In genomic region chr9:35842795-35843194, GRCh38 we compare ENCODE assay signal across 15 cellular contexts. TPM values are rescaled to one million over a fixed set of nuclear protein-coding genes. Genes with fewer than 3 reads are reported as not detected.
DNase-seq lines count a peak whose midpoint lies in the region; ATAC-seq and TF ChIP-seq lines count a peak whose summit lies in the region.
"Had no signal": no experiment of that assay in that cellular context is flagged by ENCODE, and none has a peak within 500 bp of the region (broad histone marks: within the 10 kb centered on the region; RNA-seq: fewer than 3 reads in every experiment).

No MANE protein-coding gene starts in this region.

- H3K27me3 ChIP-seq in upper lobe of left lung (no peaks in the 10 kb centered on the region), ovary (no peaks in the 10 kb centered on the region)

- H3K9me3 ChIP-seq in upper lobe of left lung (no peaks in the 10 kb centered on the region), ovary (no peaks in the 10 kb centered on the region)
- H3K9me3 ChIP-seq: neutrophil had no signal

- H3K27ac ChIP-seq in upper lobe of left lung: no peak overlapping the region
- no peak overlapping the region for H3K27ac ChIP-seq in ovary
- H3K27ac ChIP-seq: neutrophil had no signal

- peak overlapping the region; percentile 81 for H3K27ac Mint-ChIP-seq in memory B cell

- 54 to 76% methylated on average over 3 of the region's 3 CpGs for WGBS in upper lobe of left lung, 2 donors
- 93 to 95% (median 95%) methylated on average over 3 of the region's 3 CpGs for WGBS in ovary, 3 donors

- H3K4me3 ChIP-seq in upper lobe of left lung: no peak overlapping the region
- no peak overlapping the region for H3K4me3 ChIP-seq in ovary

- no peaks in the 10 kb centered on the region for H3K9me3 Mint-ChIP-seq in memory B cell

- peaks cover 2% of the 10 kb centered on the region for H3K36me3 Mint-ChIP-seq in memory B cell

- H3K27me3 Mint-ChIP-seq in memory B cell: no peaks in the 10 kb centered on the region

- intact Hi-C loops in ovary (cut with DNase I): no loop called here

- TF ChIP-seq EP300 in upper lobe of left lung (IDR thresholded peaks at IDR 0.05) (no peak), ovary (IDR thresholded peaks at IDR 0.05) (no peak)

- H3K4me1 Mint-ChIP-seq in memory B cell: peaks cover 44% of the 10 kb centered on the region

- H3K36me3 ChIP-seq in upper lobe of left lung (peaks cover 0 to 12% (median 0%) of the 10 kb centered on the region in 4 donors), ovary (no peaks in the 10 kb centered on the region)
- H3K36me3 ChIP-seq: neutrophil had no signal

- H3K4me3 Mint-ChIP-seq in memory B cell: no peak overlapping the region

- TF ChIP-seq CTCF in upper lobe of left lung (IDR thresholded peaks at IDR 0.05) (no peak), ovary (IDR thresholded peaks at IDR 0.05) (no peak)

- peaks cover 27 to 42% (median 28%) of the 10 kb centered on the region in 4 donors for H3K4me1 ChIP-seq in upper lobe of left lung
- H3K4me1 ChIP-seq in ovary (ENCODE audit: insufficient read depth): peaks cover 1% of the 10 kb centered on the region

- no peak for DNase-seq in memory B cell (ENCODE audit: low spot score in 2 of 2)
- no peak for DNase-seq in upper lobe of left lung
- no peak for DNase-seq in ovary
- DNase-seq in DMS53 (lab: John Stamatoyannopoulos, UW): no peak
- no peak for DNase-seq in pons (ENCODE audit: low spot score)
- DNase-seq: amygdala, Kasumi-1, NCI-H2171, T-helper 9 cell had no signal

- ATAC-seq in GM18520 (IDR thresholded peaks at IDR 0.05; ENCODE audit: unreplicated experiment) (peak; percentile 62), GM21529 (IDR thresholded peaks at IDR 0.05; ENCODE audit: unreplicated experiment) (peak; percentile 76), HG03159 (IDR thresholded peaks at IDR 0.05; ENCODE audit: unreplicated experiment) (peak; percentile 53), memory B cell (ENCODE audit: low read depth) (peak; percentile 27), upper lobe of left lung (ENCODE audit: low FRiP score in 2 of 2) (no peak)

- TF ChIP-seq POLR2A in upper lobe of left lung (IDR thresholded peaks at IDR 0.05) (no peak), ovary (IDR thresholded peaks at IDR 0.05) (no peak)

RNA-seq across cellular contexts. Expression of gene TMEM8B, which starts 13.8 kb away (rescaled TPM):
- total RNA-seq in upper lobe of left lung: 10 to 100 TPM in 3 of 6 donors, 1 to 10 TPM in 3; 6.5 to 21.0 (median 10.0) TPM
- 10 to 100 TPM; 11.2 to 42.8 (median 37.0) TPM for total RNA-seq in ovary
- polyA plus RNA-seq in ovary: 10 to 100 TPM; 17.2 to 20.6 TPM

RNA-seq across cellular contexts. Expression of gene FAM221B, which starts 14.3 kb away (rescaled TPM):
- total RNA-seq in upper lobe of left lung (under 1 TPM in 2 of 6 donors, not detected in 4; 0.10 to 0.15 TPM), ovary (not detected)
- polyA plus RNA-seq in ovary: not detected
- total RNA-seq: dermis microvascular lymphatic vessel endothelial cell, fibroblast of villous mesenchyme had no signal

RNA-seq across cellular contexts. Expression of gene OR13J1, which starts 27.4 kb away (rescaled TPM):
- total RNA-seq in upper lobe of left lung (not detected), ovary (not detected)
- polyA plus RNA-seq in ovary: not detected
- total RNA-seq: dermis microvascular lymphatic vessel endothelial cell, fibroblast of villous mesenchyme had no signal

RNA-seq across cellular contexts. Expression of gene HINT2, which starts 28.0 kb away (rescaled TPM):
- 10 to 100 TPM; 15.7 to 57.9 (median 42.2) TPM for total RNA-seq in upper lobe of left lung
- total RNA-seq in ovary: 10 to 100 TPM; 14.9 to 38.0 (median 24.9) TPM
- polyA plus RNA-seq in ovary: 10 to 100 TPM; 26.1 to 36.0 TPM

RNA-seq across cellular contexts. Expression of gene SPAG8, which starts 30.7 kb away (rescaled TPM):
- 10 to 100 TPM in 3 of 6 donors, 1 to 10 TPM in 3; 2.5 to 43.0 (median 13.3) TPM for total RNA-seq in upper lobe of left lung
- total RNA-seq in ovary: 10 to 100 TPM in 1 of 7 donors, 1 to 10 TPM in 6; 2.1 to 28.1 (median 5.0) TPM
- 1 to 10 TPM; 2.1 to 3.0 TPM for polyA plus RNA-seq in ovary
- total RNA-seq: dermis microvascular lymphatic vessel endothelial cell had no signal

Comparison
In these comparisons a context has a peak if more than half of its experiments do, and no peak if none do; other contexts are left out.
1. ATAC-seq: peak in GM18520 (single experiment), GM21529 (single experiment), HG03159 (single experiment) and memory B cell (single experiment); none in upper lobe of left lung (0 of 2).